In genomic region chr10:23038172-23038571, GRCh38 we compare ENCODE assay signal across 21 cellular contexts.
"Had no signal": no experiment of that assay in that cellular context is flagged by ENCODE, and none has a peak within 500 bp of the region (broad histone marks: within the 10 kb centered on the region; RNA-seq: fewer than 3 reads in every experiment).

No MANE protein-coding gene starts in this region.

- ATAC-seq: HepG2, Panc1, PC-3 had no signal

- H3K27ac ChIP-seq: KMS-11, RWPE1 had no signal

- H3K9ac ChIP-seq: KMS-11 had no signal

- H3K4me2 ChIP-seq: KMS-11 had no signal

- DNase-seq: IMR-90, Kasumi-1, MM.1S, NCI-H1092 treated with DMSO at 0.1 percent for 48 hours, NCI-H1436, NCI-H187, NCI-H2029, NCI-H2081 treated with DMSO at 0.1 percent for 48 hours, NCI-H2171, NCI-H226, NCI-H446, NCI-H510A, NCI-H524 treated with DMSO at 0.1 percent for 48 hours, NCI-H69, NCI-H774, PC-3, SHP77 had no signal

- FAIRE-seq: HepG2 had no signal
